1 cellular context compared by ENCODE assay signal in genomic region chr22:50242406-50242949, GRCh38.
TF ChIP-seq lines count a peak whose summit lies in the region.

No MANE protein-coding gene starts in this region.

TF ChIP-seq in endothelial cell of umbilical vein, 7 proteins besides CTCF, POLR2A, EP300 and RAD21 (continued from another document):
- TF ChIP-seq, protein P1, sequence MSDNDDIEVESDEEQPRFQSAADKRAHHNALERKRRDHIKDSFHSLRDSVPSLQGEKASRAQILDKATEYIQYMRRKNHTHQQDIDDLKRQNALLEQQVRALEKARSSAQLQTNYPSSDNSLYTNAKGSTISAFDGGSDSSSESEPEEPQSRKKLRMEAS (IDR thresholded peaks at IDR 0.05; ENCODE audit: insufficient read depth, insufficient read length) = no peak
- no peak for TF ChIP-seq JUN (IDR thresholded peaks at IDR 0.05; ENCODE audit: borderline replicate concordance, insufficient read depth, insufficient read length, low read depth)
- no peak for TF ChIP-seq EZH2 (IDR thresholded peaks at IDR 0.05; ENCODE audit: borderline replicate concordance, low read depth, low read length, severe bottlenecking)
- no peak for TF ChIP-seq POLR2AphosphoS5 (IDR thresholded peaks at IDR 0.05; ENCODE audit: insufficient read depth, low read depth, low read length)
